18 cellular contexts compared by ENCODE assay signal in the genomic region with DNA sequence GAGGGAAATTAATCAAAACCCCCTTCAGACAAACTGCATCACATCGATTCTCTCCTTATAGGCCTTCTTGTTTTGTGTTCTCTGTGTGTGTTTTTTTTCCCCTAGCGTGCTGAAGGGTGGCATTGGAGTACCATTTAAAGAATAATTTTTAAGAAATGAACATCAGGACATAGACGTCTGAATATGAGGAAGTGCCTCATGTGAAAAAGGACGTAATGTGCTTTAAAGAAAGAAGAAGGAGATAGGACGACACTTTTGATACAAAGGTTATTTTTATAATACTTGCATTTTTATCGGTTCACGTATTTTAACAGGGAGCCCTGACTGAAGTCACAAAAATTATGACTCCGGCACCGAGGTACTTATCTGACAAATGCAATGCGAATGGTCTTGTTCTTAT.
"Had no signal": no experiment of that assay in that cellular context is flagged by ENCODE, and none has a peak within 500 bp of the region (broad histone marks: within the 10 kb centered on the region; RNA-seq: fewer than 3 reads in every experiment).

No MANE protein-coding gene starts in this region.

- H3K9ac ChIP-seq: KMS-11 had no signal

- H3K4me2 ChIP-seq: KMS-11 had no signal

- DNase-seq: IMR-90, Kasumi-1, MM.1S, NCI-H1417 treated with DMSO at 0.1 percent for 48 hours, NCI-H1694 treated with DMSO at 0.1 percent for 48 hours, NCI-H1930, NCI-H2171, NCI-H226, NCI-H524, NCI-H526 treated with DMSO at 0.1 percent for 48 hours, NCI-H82, RPMI8226, SIG-M5 had no signal

- H3K4me3 ChIP-seq: SJSA1, SK-N-MC had no signal

- H3K4me1 ChIP-seq: SJSA1 had no signal

- ATAC-seq: HepG2 had no signal

- FAIRE-seq: HepG2, RCC 7860 had no signal

- H3K9me3 ChIP-seq: SJSA1 had no signal

- H3K27ac ChIP-seq: KMS-11, SJSA1, SK-N-MC had no signal

- H3K36me3 ChIP-seq: SJSA1 had no signal

- H3K27me3 ChIP-seq: SJSA1 had no signal
